In genomic region chr5:43623048-43623447, GRCh38 we compare ENCODE assay signal across 25 cellular contexts. TPM values are rescaled to one million over a fixed set of nuclear protein-coding genes. Genes with fewer than 3 reads are reported as not detected.
DNase-seq lines count a peak whose midpoint lies in the region; ATAC-seq lines count a peak whose summit lies in the region.
"Had no signal": no experiment of that assay in that cellular context is flagged by ENCODE, and none has a peak within 500 bp of the region (broad histone marks: within the 10 kb centered on the region; RNA-seq: fewer than 3 reads in every experiment).

No MANE protein-coding gene starts in this region.

- ATAC-seq in memory B cell (ENCODE audit: low read depth) (no peak), GM19351 (IDR thresholded peaks at IDR 0.05; ENCODE audit: unreplicated experiment) (no peak), HG02938 (IDR thresholded peaks at IDR 0.05; ENCODE audit: unreplicated experiment) (no peak), HG02759 (IDR thresholded peaks at IDR 0.05; ENCODE audit: unreplicated experiment) (no peak)
- ATAC-seq: activated CD4-positive, alpha-beta T cell treated with anti-CD3 and anti-CD28 coated beads for 36 hours; activated CD8-positive, alpha-beta T cell treated with anti-CD3 and anti-CD28 coated beads for 36 hours; activated naive CD4-positive, alpha-beta T cell treated with anti-CD3 and anti-CD28 coated beads, Interleukin-2, amount 50 U/mL, for 72 hours; stimulated activated memory B cell treated with anti-CD40 and anti-IgM and Interleukin-4, amounts not matched to agents 10 μg/mL and 1 μg/mL and 100 μg/mL, for 72 hours had no signal

- H3K9me3 Mint-ChIP-seq in activated T-cell treated with anti-CD3 and anti-CD28 coated beads, Interleukin-2, amount 50 U/mL, for 24 hours = no peaks in the 10 kb centered on the region
- no peaks in the 10 kb centered on the region for H3K9me3 Mint-ChIP-seq in activated T-helper 2 cell treated with anti-CD3 and anti-CD28 coated beads, Interferon-gamma antibody, Interleukin-2, Interleukin-4, amounts not matched to agents 10 μg/mL and 5 μg/mL and 100 μg/mL, durations not matched to agents 14 hours and 24 hours and 36 hours
- H3K9me3 Mint-ChIP-seq in memory B cell = no peaks in the 10 kb centered on the region
- H3K9me3 Mint-ChIP-seq: activated CD8-positive, alpha-beta T cell treated with anti-CD3 and anti-CD28 coated beads for 36 hours; activated naive CD4-positive, alpha-beta T cell treated with anti-CD3 and anti-CD28 coated beads, Interleukin-2, amount 50 U/mL, for 72 hours; CD14-positive monocyte; stimulated activated memory B cell treated with anti-CD40 and anti-IgM and Interleukin-4, amounts not matched to agents 10 μg/mL and 1 μg/mL and 100 μg/mL, for 72 hours had no signal

- DNase-seq in activated T-cell treated with anti-CD3 and anti-CD28 coated beads, Interleukin-2, amount 50 U/mL, for 24 hours = no peak
- DNase-seq in activated T-cell treated with anti-CD3 and anti-CD28 coated beads for 4 hours (no peak), memory B cell (ENCODE audit: low spot score in 2 of 2) (no peak)
- no peak for DNase-seq in activated T-helper 2 cell treated with anti-CD3 and anti-CD28 coated beads, Interferon-gamma antibody, Interleukin-2, Interleukin-4, amounts not matched to agents 10 μg/mL and 5 μg/mL and 100 μg/mL, durations not matched to agents 14 hours and 24 hours and 36 hours (ENCODE audit: low spot score)
- DNase-seq: activated CD4-positive, alpha-beta T cell treated with anti-CD3 and anti-CD28 coated beads for 36 hours; activated CD8-positive, alpha-beta memory T cell treated with anti-CD3 and anti-CD28 coated beads, Interleukin-2, amount 50 U/mL, for 48 hours; activated CD8-positive, alpha-beta T cell treated with anti-CD3 and anti-CD28 coated beads for 36 hours; EL; hypothalamus; NCI-H1436 treated with DMSO at 0.1 percent for 48 hours; NCI-H2107; NCI-H82; stimulated activated CD4-positive, alpha-beta T cell treated with anti-CD3 and anti-CD28 coated beads, Interleukin-15, amount 100 ng/mL, for 24 hours; T1000 had no signal

- peaks cover 74% of the 10 kb centered on the region for H3K36me3 Mint-ChIP-seq in activated T-cell treated with anti-CD3 and anti-CD28 coated beads, Interleukin-2, amount 50 U/mL, for 24 hours (ENCODE audit: low read depth)
- H3K36me3 Mint-ChIP-seq in activated T-helper 2 cell treated with anti-CD3 and anti-CD28 coated beads, Interferon-gamma antibody, Interleukin-2, Interleukin-4, amounts not matched to agents 10 μg/mL and 5 μg/mL and 100 μg/mL, durations not matched to agents 14 hours and 24 hours and 36 hours (ENCODE audit: low read depth) = peaks cover 38% of the 10 kb centered on the region
- peaks cover 16% of the 10 kb centered on the region for H3K36me3 Mint-ChIP-seq in memory B cell

- no peaks in the 10 kb centered on the region for H3K27me3 Mint-ChIP-seq in activated T-cell treated with anti-CD3 and anti-CD28 coated beads, Interleukin-2, amount 50 U/mL, for 24 hours
- H3K27me3 Mint-ChIP-seq in activated T-helper 2 cell treated with anti-CD3 and anti-CD28 coated beads, Interferon-gamma antibody, Interleukin-2, Interleukin-4, amounts not matched to agents 10 μg/mL and 5 μg/mL and 100 μg/mL, durations not matched to agents 14 hours and 24 hours and 36 hours (ENCODE audit: low read depth) = no peaks in the 10 kb centered on the region
- no peaks in the 10 kb centered on the region for H3K27me3 Mint-ChIP-seq in memory B cell
- H3K27me3 Mint-ChIP-seq: activated CD4-positive, alpha-beta T cell treated with anti-CD3 and anti-CD28 coated beads for 36 hours; activated CD8-positive, alpha-beta T cell treated with anti-CD3 and anti-CD28 coated beads for 36 hours; progenitor cell of endocrine pancreas; stimulated activated memory B cell treated with anti-CD40 and anti-IgM and Interleukin-4, amounts not matched to agents 10 μg/mL and 1 μg/mL and 100 μg/mL, for 72 hours had no signal

- peak overlapping the region; percentile 34 for H3K27ac ChIP-seq in temporal lobe (ENCODE audit: low read depth, low read length)
- H3K27ac ChIP-seq: 22Rv1, SJSA1, VCaP had no signal

- intact Hi-C loops in activated T-helper 2 cell treated with anti-CD3 and anti-CD28 coated beads, Interferon-gamma antibody, Interleukin-2, Interleukin-4, amounts not matched to agents 10 μg/mL and 5 μg/mL and 100 μg/mL, durations not matched to agents 14 hours and 24 hours and 36 hours (cut with micrococcal nuclease) = no loop called here

- H3K4me3 Mint-ChIP-seq in activated T-cell treated with anti-CD3 and anti-CD28 coated beads, Interleukin-2, amount 50 U/mL, for 24 hours = no peak overlapping the region
- H3K4me3 Mint-ChIP-seq in activated T-helper 2 cell treated with anti-CD3 and anti-CD28 coated beads, Interferon-gamma antibody, Interleukin-2, Interleukin-4, amounts not matched to agents 10 μg/mL and 5 μg/mL and 100 μg/mL, durations not matched to agents 14 hours and 24 hours and 36 hours (ENCODE audit: low read depth) = no peak overlapping the region
- H3K4me3 Mint-ChIP-seq in memory B cell = no peak overlapping the region
- H3K4me3 Mint-ChIP-seq: activated CD4-positive, alpha-beta T cell treated with anti-CD3 and anti-CD28 coated beads for 36 hours; activated CD8-positive, alpha-beta T cell treated with anti-CD3 and anti-CD28 coated beads for 36 hours; CD14-positive monocyte; stimulated activated memory B cell treated with anti-CD40 and anti-IgM and Interleukin-4, amounts not matched to agents 10 μg/mL and 1 μg/mL and 100 μg/mL, for 72 hours had no signal

- peak overlapping the region; percentile 5 for H3K27ac Mint-ChIP-seq in activated T-cell treated with anti-CD3 and anti-CD28 coated beads, Interleukin-2, amount 50 U/mL, for 24 hours
- H3K27ac Mint-ChIP-seq in activated T-helper 2 cell treated with anti-CD3 and anti-CD28 coated beads, Interferon-gamma antibody, Interleukin-2, Interleukin-4, amounts not matched to agents 10 μg/mL and 5 μg/mL and 100 μg/mL, durations not matched to agents 14 hours and 24 hours and 36 hours = peak overlapping the region; percentile 3
- H3K27ac Mint-ChIP-seq in memory B cell = peak overlapping the region; percentile 8
- H3K27ac Mint-ChIP-seq: activated CD4-positive, alpha-beta T cell treated with anti-CD3 and anti-CD28 coated beads for 36 hours; activated CD8-positive, alpha-beta T cell treated with anti-CD3 and anti-CD28 coated beads for 36 hours; activated naive CD4-positive, alpha-beta T cell treated with anti-CD3 and anti-CD28 coated beads, Interleukin-2, amount 50 U/mL, for 72 hours; stimulated activated memory B cell treated with anti-CD40 and anti-IgM and Interleukin-4, amounts not matched to agents 10 μg/mL and 1 μg/mL and 100 μg/mL, for 72 hours had no signal

- peaks cover 7% of the 10 kb centered on the region for H3K4me1 Mint-ChIP-seq in activated T-cell treated with anti-CD3 and anti-CD28 coated beads, Interleukin-2, amount 50 U/mL, for 24 hours (ENCODE audit: low read depth)
- no peaks in the 10 kb centered on the region for H3K4me1 Mint-ChIP-seq in activated T-helper 2 cell treated with anti-CD3 and anti-CD28 coated beads, Interferon-gamma antibody, Interleukin-2, Interleukin-4, amounts not matched to agents 10 μg/mL and 5 μg/mL and 100 μg/mL, durations not matched to agents 14 hours and 24 hours and 36 hours (ENCODE audit: low read depth)
- peaks cover 7% of the 10 kb centered on the region for H3K4me1 Mint-ChIP-seq in memory B cell

RNA-seq across cellular contexts. Expression of gene NNT, which starts 20.1 kb away (rescaled TPM):
- 64.1 and 64.8 TPM in 2 replicates for total RNA-seq in activated T-helper 2 cell treated with anti-CD3 and anti-CD28 coated beads, Interferon-gamma antibody, Interleukin-2, Interleukin-4, amounts not matched to agents 10 μg/mL and 5 μg/mL and 100 μg/mL, durations not matched to agents 14 hours and 24 hours and 36 hours
- total RNA-seq in temporal lobe = 143 TPM
